1 cellular context compared by ENCODE assay signal in the genomic region with DNA sequence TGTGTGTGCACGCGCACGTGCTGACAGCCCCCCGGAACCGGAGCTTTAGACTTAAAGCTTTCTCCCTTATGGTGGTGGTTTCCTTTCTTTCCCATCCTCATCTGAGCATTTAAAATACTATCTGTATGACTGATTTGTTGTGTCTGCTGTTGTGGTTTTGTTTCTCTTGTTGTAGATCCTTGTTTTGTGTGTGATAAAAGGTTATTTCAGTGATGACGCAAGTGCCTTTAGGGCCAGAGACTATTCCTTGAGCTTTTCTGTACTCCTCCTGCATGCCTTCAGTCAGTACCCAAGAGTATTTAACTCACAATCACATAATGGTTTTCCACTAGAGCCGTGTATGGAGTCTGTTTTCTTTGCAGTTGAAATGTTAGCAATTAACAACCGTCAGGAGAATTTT.
A peak's percentile ranks its signal among the peaks of the same experiment; 100 is the strongest.
TF ChIP-seq lines count a peak whose summit lies in the region.

No MANE protein-coding gene starts in this region.

TF ChIP-seq in K562, 482 proteins besides CTCF, POLR2A, EP300 and RAD21:
- no peak for TF ChIP-seq FOXP1 (CRISPR knock-in tag; IDR thresholded peaks at IDR 0.05)
- TF ChIP-seq POLR2H (tag; IDR thresholded peaks at IDR 0.05; ENCODE audit: low read depth): no peak
- TF ChIP-seq CEBPG (CRISPR knock-in tag; IDR thresholded peaks at IDR 0.05): no peak
- 0 out of 4 replicates have a peak, but pooled peaks of 1 of the 2 experiments have one; percentile 11 for TF ChIP-seq CEBPG (tag; conservative IDR thresholded peaks at IDR 0.05 in 1 of 2, IDR thresholded peaks at IDR 0.05 in 1 of 2)
- TF ChIP-seq ZNF436 (CRISPR knock-in tag; IDR thresholded peaks at IDR 0.05): no peak
- TF ChIP-seq, protein P1, sequence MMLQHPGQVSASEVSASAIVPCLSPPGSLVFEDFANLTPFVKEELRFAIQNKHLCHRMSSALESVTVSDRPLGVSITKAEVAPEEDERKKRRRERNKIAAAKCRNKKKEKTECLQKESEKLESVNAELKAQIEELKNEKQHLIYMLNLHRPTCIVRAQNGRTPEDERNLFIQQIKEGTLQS (IDR thresholded peaks at IDR 0.05): peak; percentile 48; the same call in 1 of the 2 replicates
- TF ChIP-seq, protein P1 (CRISPR knock-in tag; conservative IDR thresholded peaks at IDR 0.05): no peak
- peak; percentile 59 for TF ChIP-seq CEBPB (tag; IDR thresholded peaks at IDR 0.05)
